Comparison of ENCODE assay signal across 1 cellular context in the genomic region with DNA sequence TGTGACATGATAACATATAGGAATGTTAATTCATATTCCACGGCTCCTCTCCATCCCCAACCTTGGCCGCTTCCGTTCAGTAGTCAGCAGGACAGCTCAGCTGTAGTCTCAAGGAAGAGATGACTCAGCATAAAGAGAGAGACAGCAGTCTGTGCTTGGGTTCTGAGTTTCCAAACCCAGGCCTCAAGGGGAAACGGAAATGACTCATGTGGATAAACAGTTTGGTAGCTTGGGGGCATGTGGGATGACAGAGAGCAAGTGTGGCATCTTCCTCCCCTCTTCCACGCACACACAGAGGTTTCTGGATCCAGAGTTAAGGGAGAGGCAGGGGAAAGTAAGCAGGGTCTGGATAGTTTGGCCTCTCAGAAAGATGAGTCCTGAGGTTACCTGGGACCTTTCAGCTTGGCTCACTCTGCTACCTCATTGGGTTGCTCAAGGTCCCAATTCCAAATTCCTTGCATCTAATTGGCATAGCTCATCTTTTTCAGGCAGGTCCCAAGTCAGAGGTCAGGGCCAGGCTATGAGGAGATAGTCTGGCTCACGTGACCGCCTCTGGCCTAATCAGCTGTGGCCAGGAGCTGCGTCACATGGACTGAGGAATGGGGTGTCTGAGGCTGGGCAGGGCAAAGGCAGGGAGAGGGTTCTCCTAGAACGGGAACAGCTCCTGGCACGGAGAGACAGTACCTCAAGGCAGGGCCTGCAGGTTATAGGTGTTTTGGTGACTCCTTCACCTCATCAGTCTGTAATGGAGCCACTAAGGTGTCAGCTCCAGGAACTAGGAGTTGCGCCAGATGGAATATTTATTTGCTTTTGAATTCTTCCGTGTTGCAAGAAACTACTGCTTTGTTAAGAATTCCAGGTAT.
TF ChIP-seq lines count a peak whose summit lies in the region.

No MANE protein-coding gene starts in this region.

TF ChIP-seq in endothelial cell of umbilical vein, 7 proteins besides CTCF, POLR2A, EP300 and RAD21 (continued from another document):
- TF ChIP-seq, protein P1, sequence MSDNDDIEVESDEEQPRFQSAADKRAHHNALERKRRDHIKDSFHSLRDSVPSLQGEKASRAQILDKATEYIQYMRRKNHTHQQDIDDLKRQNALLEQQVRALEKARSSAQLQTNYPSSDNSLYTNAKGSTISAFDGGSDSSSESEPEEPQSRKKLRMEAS (IDR thresholded peaks at IDR 0.05; ENCODE audit: insufficient read depth, insufficient read length), result peak; percentile 24
- TF ChIP-seq POLR2AphosphoS5 (IDR thresholded peaks at IDR 0.05; ENCODE audit: insufficient read depth, low read depth, low read length), result peak; percentile 89
- no peak for TF ChIP-seq GATA2 (IDR thresholded peaks at IDR 0.05; ENCODE audit: insufficient read depth, insufficient read length, low read depth, low read length)
- peak; percentile 98 for TF ChIP-seq FOS (IDR thresholded peaks at IDR 0.05; ENCODE audit: borderline replicate concordance, insufficient read depth, low read length)
